23 cellular contexts compared by ENCODE assay signal in genomic region chr22:49297871-49298721, GRCh38.
DNase-seq lines count a peak whose midpoint lies in the region; ATAC-seq and TF ChIP-seq lines count a peak whose summit lies in the region.
"Had no signal": no experiment of that assay in that cellular context is flagged by ENCODE, and none has a peak within 500 bp of the region (broad histone marks: within the 10 kb centered on the region; RNA-seq: fewer than 3 reads in every experiment).

No MANE protein-coding gene starts in this region.

- peaks cover 14% of the 10 kb centered on the region for H3K27me3 Mint-ChIP-seq in stimulated activated memory B cell treated with anti-CD40 and anti-IgM and Interleukin-4, amounts not matched to agents 10 μg/mL and 1 μg/mL and 100 μg/mL, for 72 hours

- H3K36me3 Mint-ChIP-seq in stimulated activated memory B cell treated with anti-CD40 and anti-IgM and Interleukin-4, amounts not matched to agents 10 μg/mL and 1 μg/mL and 100 μg/mL, for 72 hours: no peaks in the 10 kb centered on the region
- H3K36me3 Mint-ChIP-seq: activated naive CD4-positive, alpha-beta T cell treated with anti-CD3 and anti-CD28 coated beads, Interleukin-2, amount 10 ng/mL, durations not matched to agents 7 days and 5 days had no signal

- intact Hi-C loops in breast epithelium (cut with DNase I; ENCODE audit: low total_unique reads): loop anchor here (10.0 kb wide), 1 partner anchor 1073 kb away; no protein-coding TSS in a partner anchor
- intact Hi-C loops in mammary epithelial cell (cut with micrococcal nuclease): no loop called here
- intact Hi-C loops in adrenal gland (cut with DNase I): no loop called here
- intact Hi-C loops in upper lobe of right lung (cut with DNase I): no loop called here

- TF ChIP-seq POLR2A in breast epithelium (IDR thresholded peaks at IDR 0.05): no peak
- TF ChIP-seq POLR2A in adrenal gland (IDR thresholded peaks at IDR 0.05): no peak

- H3K79me2 ChIP-seq in mammary epithelial cell (ENCODE audit: insufficient read depth, low read length): no peaks in the 10 kb centered on the region

- H3K27me3 ChIP-seq in breast epithelium (peaks cover 0 to 37% of the 10 kb centered on the region in 2 donors), mammary epithelial cell (ENCODE audit: insufficient read depth, low read length) (no peaks in the 10 kb centered on the region), adrenal gland (no peaks in the 10 kb centered on the region), upper lobe of right lung (peaks cover 2% of the 10 kb centered on the region)
- H3K27me3 ChIP-seq: foreskin keratinocyte, upper lobe of left lung had no signal

- H3K4me3 Mint-ChIP-seq in stimulated activated memory B cell treated with anti-CD40 and anti-IgM and Interleukin-4, amounts not matched to agents 10 μg/mL and 1 μg/mL and 100 μg/mL, for 72 hours: no peak overlapping the region
- H3K4me3 Mint-ChIP-seq: activated naive CD4-positive, alpha-beta T cell treated with anti-CD3 and anti-CD28 coated beads, Interleukin-2, amount 10 ng/mL, durations not matched to agents 7 days and 5 days; stimulated activated naive CD8-positive, alpha-beta T cell treated with anti-CD3 and anti-CD28 coated beads, Interleukin-15, amount 100 ng/mL, for 72 hours had no signal

- dilution Hi-C loops in mammary epithelial cell (cut with HindIII; ENCODE audit: low sequenced_read_pairs): loop anchor here (5.0 kb wide), 1 partner anchor 111 kb away; no protein-coding TSS in a partner anchor

- DNase-seq in breast epithelium (ENCODE audit: low spot score in 2 of 2) (peak; percentile 15 to 49), mammary epithelial cell (no peak), adrenal gland (peak in 4 of 7 donors; percentile 7 to 34 (median 8)), mesenteric fat pad (ENCODE audit: low spot score) (peak; percentile 88), upper lobe of right lung (peak; percentile 50), NAMALWA (ENCODE audit: low spot score) (no peak), NCI-H2227 (lab: John Stamatoyannopoulos, UW; ENCODE audit: unreplicated experiment) (no peak)
- DNase-seq: activated CD4-positive, alpha-beta T cell treated with anti-CD3 and anti-CD28 coated beads, Interleukin-2, amount 50 U/mL, for 4 hours; activated naive CD4-positive, alpha-beta T cell treated with anti-CD3 and anti-CD28 coated beads, Interleukin-2, amount 10 ng/mL, durations not matched to agents 7 days and 5 days; activated T-cell treated with anti-CD3 and anti-CD28 coated beads, Interleukin-2, amount 50 U/mL, for 1 hour; Calu3; foreskin keratinocyte; KG1; NCI-H1436 treated with DMSO at 0.1 percent for 48 hours; NCI-H526; nucleus accumbens; stimulated activated CD4-positive, alpha-beta T cell treated with anti-CD3 and anti-CD28 coated beads, Interleukin-4, amount 100 ng/mL, for 4 hours; stimulated activated naive CD8-positive, alpha-beta T cell treated with anti-CD3 and anti-CD28 coated beads, Interleukin-15, amount 100 ng/mL, for 72 hours; T-helper 2 cell had no signal

- H4K20me1 ChIP-seq in mammary epithelial cell (ENCODE audit: insufficient read depth, low read length): no peaks in the 10 kb centered on the region

- TF ChIP-seq CTCF in breast epithelium (IDR thresholded peaks at IDR 0.05) (no peak), mammary epithelial cell (conservative IDR thresholded peaks at IDR 0.05 in 1 of 2, IDR thresholded peaks at IDR 0.05 in 1 of 2; ENCODE audit: extremely low read depth in 1 of 2, insufficient read depth in 1 of 2, low read depth in 1 of 2, low read length in 2 of 2) (no peak), adrenal gland (IDR thresholded peaks at IDR 0.05) (no peak), upper lobe of right lung (IDR thresholded peaks at IDR 0.05) (no peak)

- no peak for ATAC-seq in upper lobe of right lung
- no peak for ATAC-seq in stimulated activated memory B cell treated with anti-CD40 and anti-IgM and Interleukin-4, amounts not matched to agents 10 μg/mL and 1 μg/mL and 100 μg/mL, for 72 hours
- ATAC-seq: foreskin keratinocyte; stimulated activated naive CD8-positive, alpha-beta T cell treated with anti-CD3 and anti-CD28 coated beads, Interleukin-15, amount 100 ng/mL, for 72 hours had no signal

- peaks cover 13 to 16% of the 10 kb centered on the region in 2 donors for H3K9me3 ChIP-seq in breast epithelium
- peaks cover 58% of the 10 kb centered on the region for H3K9me3 ChIP-seq in mammary epithelial cell (replicated peaks; ENCODE audit: insufficient read depth, low read length)
- no peaks in the 10 kb centered on the region for H3K9me3 ChIP-seq in adrenal gland (replicated peaks in 1 of 3)
- H3K9me3 ChIP-seq in upper lobe of right lung: no peaks in the 10 kb centered on the region

- no peaks in the 10 kb centered on the region for H3K4me1 Mint-ChIP-seq in stimulated activated memory B cell treated with anti-CD40 and anti-IgM and Interleukin-4, amounts not matched to agents 10 μg/mL and 1 μg/mL and 100 μg/mL, for 72 hours
- H3K4me1 Mint-ChIP-seq: activated naive CD4-positive, alpha-beta T cell treated with anti-CD3 and anti-CD28 coated beads, Interleukin-2, amount 10 ng/mL, durations not matched to agents 7 days and 5 days; stimulated activated naive CD8-positive, alpha-beta T cell treated with anti-CD3 and anti-CD28 coated beads, Interleukin-15, amount 100 ng/mL, for 72 hours had no signal

- 82% methylated on average over 26 of the region's 39 CpGs for WGBS in mammary epithelial cell (ENCODE audit: low coverage, missing lambda C conversion rate)
- 64 to 71% (median 68%) methylated on average over 28 to 39 of the region's 39 CpGs for WGBS in adrenal gland, 4 donors

- in situ Hi-C loops in mammary epithelial cell (cut with MboI; ENCODE audit: low sequenced_read_pairs in 2 of 2): no loop called here

- H3K36me3 ChIP-seq in breast epithelium (no peaks in the 10 kb centered on the region), mammary epithelial cell (ENCODE audit: insufficient read depth, low read length) (no peaks in the 10 kb centered on the region), adrenal gland (replicated peaks in 1 of 2) (no peaks in the 10 kb centered on the region), upper lobe of right lung (no peaks in the 10 kb centered on the region)
- H3K36me3 ChIP-seq: upper lobe of left lung had no signal

- no peak overlapping the region for H3K27ac Mint-ChIP-seq in stimulated activated memory B cell treated with anti-CD40 and anti-IgM and Interleukin-4, amounts not matched to agents 10 μg/mL and 1 μg/mL and 100 μg/mL, for 72 hours
- H3K27ac Mint-ChIP-seq: activated naive CD4-positive, alpha-beta T cell treated with anti-CD3 and anti-CD28 coated beads, Interleukin-2, amount 10 ng/mL, durations not matched to agents 7 days and 5 days; stimulated activated naive CD8-positive, alpha-beta T cell treated with anti-CD3 and anti-CD28 coated beads, Interleukin-15, amount 100 ng/mL, for 72 hours had no signal

- no peaks in the 10 kb centered on the region for H3K4me1 ChIP-seq in breast epithelium
- no peaks in the 10 kb centered on the region for H3K4me1 ChIP-seq in mammary epithelial cell (ENCODE audit: insufficient read depth, low read length)
- no peaks in the 10 kb centered on the region for H3K4me1 ChIP-seq in adrenal gland (replicated peaks in 1 of 2)
- H3K4me1 ChIP-seq in upper lobe of right lung: no peaks in the 10 kb centered on the region
- H3K4me1 ChIP-seq: foreskin keratinocyte, upper lobe of left lung had no signal

- BruUV-seq in mammary epithelial cell (replicated peaks; lab: Mats Ljungman, UMichigan): no TSS peak

- H3K27ac ChIP-seq in breast epithelium (no peak overlapping the region), mammary epithelial cell (ENCODE audit: insufficient read depth, low read depth, low read length) (no peak overlapping the region), adrenal gland (no peak overlapping the region), upper lobe of right lung (no peak overlapping the region)
- H3K27ac ChIP-seq: C4-2B, dorsolateral prefrontal cortex, foreskin keratinocyte, upper lobe of left lung had no signal

- H3K4me2 ChIP-seq in mammary epithelial cell (ENCODE audit: insufficient read depth, low read depth, low read length): no peak overlapping the region

- H3K9ac ChIP-seq in mammary epithelial cell (ENCODE audit: insufficient read depth, low read length): no peak overlapping the region

- H2AFZ ChIP-seq in mammary epithelial cell (ENCODE audit: low read depth, low read length): no peak overlapping the region

- CTCF ChIA-PET in mammary epithelial cell (lab: Charles Lee; ENCODE audit: low non-redundant PET): no interaction called here

- H3K4me3 ChIP-seq in breast epithelium (no peak overlapping the region), mammary epithelial cell (replicated peaks in 1 of 3; ENCODE audit: insufficient read depth in 1 of 3, low read depth in 2 of 3, low read length in 3 of 3) (no peak overlapping the region), adrenal gland (no peak overlapping the region), upper lobe of right lung (no peak overlapping the region)
- H3K4me3 ChIP-seq: dorsolateral prefrontal cortex, upper lobe of left lung had no signal

- H3K9me3 Mint-ChIP-seq in stimulated activated memory B cell treated with anti-CD40 and anti-IgM and Interleukin-4, amounts not matched to agents 10 μg/mL and 1 μg/mL and 100 μg/mL, for 72 hours: peaks cover 8% of the 10 kb centered on the region

Comparison
In these comparisons a context has a peak if more than half of its experiments do, and no peak if none do; other contexts are left out.
1. DNase-seq: peak in breast epithelium (2 of 2), adrenal gland (4 of 7), mesenteric fat pad (single experiment) and upper lobe of right lung (single experiment); none in mammary epithelial cell (single experiment), NAMALWA (single experiment) and NCI-H2227 (single experiment).